1 cellular context compared by ENCODE assay signal in the genomic region with DNA sequence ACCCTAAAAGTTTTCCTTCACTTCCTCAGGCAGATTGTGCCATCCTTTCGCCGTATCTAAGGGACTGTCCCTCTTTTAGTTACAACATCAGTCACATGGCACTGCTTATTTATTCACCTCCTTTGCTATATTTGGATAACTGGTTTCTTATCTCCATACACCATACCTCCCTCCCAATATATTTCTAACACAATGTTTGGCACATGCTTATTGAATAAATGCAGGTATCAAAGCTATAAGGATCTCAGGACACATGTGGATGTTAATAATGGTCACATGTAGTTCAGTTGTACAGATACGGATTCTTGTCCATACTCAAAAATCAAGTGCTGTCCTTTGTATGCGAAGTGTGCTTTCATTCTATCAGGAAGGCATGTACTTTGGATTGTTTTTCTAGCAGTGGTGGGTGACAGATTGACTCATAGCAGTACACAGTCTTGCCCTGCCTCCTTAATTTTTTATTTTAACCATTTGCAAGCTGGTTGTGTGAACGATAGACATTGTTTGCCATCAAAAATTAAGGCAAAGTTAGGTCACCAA.
TF ChIP-seq lines count a peak whose summit lies in the region.

No MANE protein-coding gene starts in this region.

TF ChIP-seq in HepG2, 621 proteins besides CTCF, POLR2A, EP300 and RAD21 (continued from another document and continues in another):
- TF ChIP-seq, protein P1, sequence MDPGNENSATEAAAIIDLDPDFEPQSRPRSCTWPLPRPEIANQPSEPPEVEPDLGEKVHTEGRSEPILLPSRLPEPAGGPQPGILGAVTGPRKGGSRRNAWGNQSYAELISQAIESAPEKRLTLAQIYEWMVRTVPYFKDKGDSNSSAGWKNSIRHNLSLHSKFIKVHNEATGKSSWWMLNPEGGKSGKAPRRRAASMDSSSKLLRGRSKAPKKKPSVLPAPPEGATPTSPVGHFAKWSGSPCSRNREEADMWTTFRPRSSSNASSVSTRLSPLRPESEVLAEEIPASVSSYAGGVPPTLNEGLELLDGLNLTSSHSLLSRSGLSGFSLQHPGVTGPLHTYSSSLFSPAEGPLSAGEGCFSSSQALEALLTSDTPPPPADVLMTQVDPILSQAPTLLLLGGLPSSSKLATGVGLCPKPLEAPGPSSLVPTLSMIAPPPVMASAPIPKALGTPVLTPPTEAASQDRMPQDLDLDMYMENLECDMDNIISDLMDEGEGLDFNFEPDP (CRISPR knock-in tag; conservative IDR thresholded peaks at IDR 0.05), result no peak
- TF ChIP-seq SRF (IDR thresholded peaks at IDR 0.05; ENCODE audit: low read depth, low read length), result peak; percentile 86
- TF ChIP-seq CEBPG (CRISPR knock-in tag; IDR thresholded peaks at IDR 0.05), result peak; percentile 69
- no peak; the same call in 1 of the 2 replicates for TF ChIP-seq MTF2 (CRISPR knock-in tag; IDR thresholded peaks at IDR 0.05; ENCODE audit: borderline replicate concordance)
- peak; percentile 66 for TF ChIP-seq DMAP1 (CRISPR knock-in tag; IDR thresholded peaks at IDR 0.05)
- no peak for TF ChIP-seq ZNF530 (CRISPR knock-in tag; IDR thresholded peaks at IDR 0.05; ENCODE audit: low read depth)
- TF ChIP-seq PHF5A (CRISPR knock-in tag; IDR thresholded peaks at IDR 0.05; ENCODE audit: low read depth, unreplicated experiment), result peak; percentile 51
- no peak for TF ChIP-seq FOXP1 (IDR thresholded peaks at IDR 0.05)
- TF ChIP-seq FOXP1 (CRISPR knock-in tag; IDR thresholded peaks at IDR 0.05), result peak; percentile 75; the same call in 1 of the 2 replicates
- peak; percentile 95 for TF ChIP-seq ASH2L (IDR thresholded peaks at IDR 0.05; ENCODE audit: insufficient read length, low read depth, low read length)
- TF ChIP-seq ZNF264 (CRISPR knock-in tag; IDR thresholded peaks at IDR 0.05), result peak; percentile 56; the same call in 1 of the 2 replicates
- TF ChIP-seq ZNF3 (CRISPR knock-in tag; IDR thresholded peaks at IDR 0.05), result 0 out of 2 replicates have a peak, but pooled peaks have one; percentile 49
- TF ChIP-seq, protein P2, sequence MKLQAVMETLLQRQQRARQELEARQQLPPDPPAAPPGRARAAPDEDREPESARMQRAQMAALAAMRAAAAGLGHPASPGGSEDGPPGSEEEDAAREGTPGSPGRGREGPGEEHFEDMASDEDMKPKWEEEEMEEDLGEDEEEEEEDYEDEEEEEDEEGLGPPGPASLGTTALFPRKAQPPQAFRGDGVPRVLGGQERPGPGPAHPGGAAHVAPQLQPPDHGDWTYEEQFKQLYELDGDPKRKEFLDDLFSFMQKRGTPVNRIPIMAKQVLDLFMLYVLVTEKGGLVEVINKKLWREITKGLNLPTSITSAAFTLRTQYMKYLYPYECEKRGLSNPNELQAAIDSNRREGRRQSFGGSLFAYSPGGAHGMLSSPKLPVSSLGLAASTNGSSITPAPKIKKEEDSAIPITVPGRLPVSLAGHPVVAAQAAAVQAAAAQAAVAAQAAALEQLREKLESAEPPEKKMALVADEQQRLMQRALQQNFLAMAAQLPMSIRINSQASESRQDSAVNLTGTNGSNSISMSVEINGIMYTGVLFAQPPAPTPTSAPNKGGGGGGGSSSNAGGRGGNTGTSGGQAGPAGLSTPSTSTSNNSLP (IDR thresholded peaks at IDR 0.05; ENCODE audit: low read depth, low read length), result peak; percentile 80
- peak; percentile 65 for TF ChIP-seq FOXA3 (CRISPR knock-in tag; IDR thresholded peaks at IDR 0.05)
- 0 out of 2 replicates have a peak, but pooled peaks have one; percentile 34 for TF ChIP-seq ERF (CRISPR knock-in tag; IDR thresholded peaks at IDR 0.05)
- no peak for TF ChIP-seq KLF15 (CRISPR knock-in tag; IDR thresholded peaks at IDR 0.05; ENCODE audit: borderline replicate concordance)
- TF ChIP-seq RXRB (CRISPR knock-in tag; IDR thresholded peaks at IDR 0.05; ENCODE audit: borderline replicate concordance), result peak; percentile 47; the same call in 1 of the 2 replicates
- peak; percentile 83 for TF ChIP-seq HNF4A (CRISPR knock-in tag; IDR thresholded peaks at IDR 0.05)
- TF ChIP-seq KAT8 (CRISPR knock-in tag; IDR thresholded peaks at IDR 0.05), result 0 out of 2 replicates have a peak, but pooled peaks have one; percentile 43
- TF ChIP-seq, protein P3, sequence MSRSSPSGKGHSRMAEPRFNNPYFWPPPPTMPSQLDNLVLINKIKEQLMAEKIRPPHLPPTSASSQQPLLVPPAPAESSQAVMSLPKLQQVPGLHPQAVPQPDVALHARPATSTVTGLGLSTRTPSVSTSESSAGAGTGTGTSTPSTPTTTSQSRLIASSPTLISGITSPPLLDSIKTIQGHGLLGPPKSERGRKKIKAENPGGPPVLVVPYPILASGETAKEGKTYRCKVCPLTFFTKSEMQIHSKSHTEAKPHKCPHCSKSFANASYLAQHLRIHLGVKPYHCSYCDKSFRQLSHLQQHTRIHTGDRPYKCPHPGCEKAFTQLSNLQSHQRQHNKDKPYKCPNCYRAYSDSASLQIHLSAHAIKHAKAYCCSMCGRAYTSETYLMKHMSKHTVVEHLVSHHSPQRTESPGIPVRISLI (CRISPR knock-in tag; IDR thresholded peaks at IDR 0.05; ENCODE audit: borderline replicate concordance), result peak; percentile 51; the same call in 1 of the 2 replicates
- TF ChIP-seq KDM5A (IDR thresholded peaks at IDR 0.05; ENCODE audit: borderline replicate concordance, low read length), result peak; percentile 44; the same call in 1 of the 2 replicates
- TF ChIP-seq, protein P4, sequence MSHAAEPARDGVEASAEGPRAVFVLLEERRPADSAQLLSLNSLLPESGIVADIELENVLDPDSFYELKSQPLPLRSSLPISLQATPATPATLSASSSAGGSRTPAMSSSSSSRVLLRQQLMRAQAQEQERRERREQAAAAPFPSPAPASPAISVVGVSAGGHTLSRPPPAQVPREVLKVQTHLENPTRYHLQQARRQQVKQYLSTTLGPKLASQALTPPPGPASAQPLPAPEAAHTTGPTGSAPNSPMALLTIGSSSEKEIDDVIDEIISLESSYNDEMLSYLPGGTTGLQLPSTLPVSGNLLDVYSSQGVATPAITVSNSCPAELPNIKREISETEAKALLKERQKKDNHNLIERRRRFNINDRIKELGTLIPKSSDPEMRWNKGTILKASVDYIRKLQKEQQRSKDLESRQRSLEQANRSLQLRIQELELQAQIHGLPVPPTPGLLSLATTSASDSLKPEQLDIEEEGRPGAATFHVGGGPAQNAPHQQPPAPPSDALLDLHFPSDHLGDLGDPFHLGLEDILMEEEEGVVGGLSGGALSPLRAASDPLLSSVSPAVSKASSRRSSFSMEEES (CRISPR knock-in tag; IDR thresholded peaks at IDR 0.05), result peak; percentile 96
- TF ChIP-seq, protein P5, sequence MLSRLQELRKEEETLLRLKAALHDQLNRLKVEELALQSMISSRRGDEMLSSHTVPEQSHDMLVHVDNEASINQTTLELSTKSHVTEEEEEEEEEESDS (CRISPR knock-in tag; IDR thresholded peaks at IDR 0.05; ENCODE audit: borderline replicate concordance), result no peak
- 0 out of 2 replicates have a peak, but pooled peaks have one; percentile 20 for TF ChIP-seq SP140L (CRISPR knock-in tag; IDR thresholded peaks at IDR 0.05; ENCODE audit: borderline replicate concordance)
- TF ChIP-seq, protein P6, sequence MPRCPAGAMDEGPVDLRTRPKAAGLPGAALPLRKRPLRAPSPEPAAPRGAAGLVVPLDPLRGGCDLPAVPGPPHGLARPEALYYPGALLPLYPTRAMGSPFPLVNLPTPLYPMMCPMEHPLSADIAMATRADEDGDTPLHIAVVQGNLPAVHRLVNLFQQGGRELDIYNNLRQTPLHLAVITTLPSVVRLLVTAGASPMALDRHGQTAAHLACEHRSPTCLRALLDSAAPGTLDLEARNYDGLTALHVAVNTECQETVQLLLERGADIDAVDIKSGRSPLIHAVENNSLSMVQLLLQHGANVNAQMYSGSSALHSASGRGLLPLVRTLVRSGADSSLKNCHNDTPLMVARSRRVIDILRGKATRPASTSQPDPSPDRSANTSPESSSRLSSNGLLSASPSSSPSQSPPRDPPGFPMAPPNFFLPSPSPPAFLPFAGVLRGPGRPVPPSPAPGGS (CRISPR knock-in tag; IDR thresholded peaks at IDR 0.05), result peak; percentile 88
- no peak for TF ChIP-seq REXO4 (CRISPR knock-in tag; IDR thresholded peaks at IDR 0.05; ENCODE audit: borderline replicate concordance)
- no peak for TF ChIP-seq ZNF605 (CRISPR knock-in tag; IDR thresholded peaks at IDR 0.05)
- TF ChIP-seq HNRNPL (IDR thresholded peaks at IDR 0.05; ENCODE audit: low read depth, low read length), result no peak
- no peak for TF ChIP-seq IKZF1 (IDR thresholded peaks at IDR 0.05)
- TF ChIP-seq, protein P7, sequence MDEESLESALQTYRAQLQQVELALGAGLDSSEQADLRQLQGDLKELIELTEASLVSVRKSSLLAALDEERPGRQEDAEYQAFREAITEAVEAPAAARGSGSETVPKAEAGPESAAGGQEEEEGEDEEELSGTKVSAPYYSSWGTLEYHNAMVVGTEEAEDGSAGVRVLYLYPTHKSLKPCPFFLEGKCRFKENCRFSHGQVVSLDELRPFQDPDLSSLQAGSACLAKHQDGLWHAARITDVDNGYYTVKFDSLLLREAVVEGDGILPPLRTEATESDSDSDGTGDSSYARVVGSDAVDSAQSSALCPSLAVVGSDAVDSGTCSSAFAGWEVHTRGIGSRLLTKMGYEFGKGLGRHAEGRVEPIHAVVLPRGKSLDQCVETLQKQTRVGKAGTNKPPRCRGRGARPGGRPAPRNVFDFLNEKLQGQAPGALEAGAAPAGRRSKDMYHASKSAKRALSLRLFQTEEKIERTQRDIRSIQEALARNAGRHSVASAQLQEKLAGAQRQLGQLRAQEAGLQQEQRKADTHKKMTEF (CRISPR knock-in tag; IDR thresholded peaks at IDR 0.05), result peak; percentile 50
- peak; percentile 20; the same call in 1 of the 2 replicates for TF ChIP-seq YEATS2 (CRISPR knock-in tag; IDR thresholded peaks at IDR 0.05; ENCODE audit: borderline replicate concordance)
- peak; percentile 90 for TF ChIP-seq MEF2D (CRISPR knock-in tag; IDR thresholded peaks at IDR 0.05)
- TF ChIP-seq ZNF749 (CRISPR knock-in tag; IDR thresholded peaks at IDR 0.05; ENCODE audit: borderline replicate concordance), result no peak; the same call in 1 of the 2 replicates
- TF ChIP-seq NR2F2 (IDR thresholded peaks at IDR 0.05; ENCODE audit: borderline replicate concordance, low read depth), result no peak; the same call in 1 of the 2 replicates
- no peak for TF ChIP-seq HNF4G (IDR thresholded peaks at IDR 0.05; ENCODE audit: borderline replicate concordance, low read depth, low read length)
- TF ChIP-seq HNF4G (CRISPR knock-in tag; IDR thresholded peaks at IDR 0.05; ENCODE audit: borderline replicate concordance, low read depth), result peak; percentile 80; the same call in 1 of the 2 replicates
- TF ChIP-seq, protein P8, sequence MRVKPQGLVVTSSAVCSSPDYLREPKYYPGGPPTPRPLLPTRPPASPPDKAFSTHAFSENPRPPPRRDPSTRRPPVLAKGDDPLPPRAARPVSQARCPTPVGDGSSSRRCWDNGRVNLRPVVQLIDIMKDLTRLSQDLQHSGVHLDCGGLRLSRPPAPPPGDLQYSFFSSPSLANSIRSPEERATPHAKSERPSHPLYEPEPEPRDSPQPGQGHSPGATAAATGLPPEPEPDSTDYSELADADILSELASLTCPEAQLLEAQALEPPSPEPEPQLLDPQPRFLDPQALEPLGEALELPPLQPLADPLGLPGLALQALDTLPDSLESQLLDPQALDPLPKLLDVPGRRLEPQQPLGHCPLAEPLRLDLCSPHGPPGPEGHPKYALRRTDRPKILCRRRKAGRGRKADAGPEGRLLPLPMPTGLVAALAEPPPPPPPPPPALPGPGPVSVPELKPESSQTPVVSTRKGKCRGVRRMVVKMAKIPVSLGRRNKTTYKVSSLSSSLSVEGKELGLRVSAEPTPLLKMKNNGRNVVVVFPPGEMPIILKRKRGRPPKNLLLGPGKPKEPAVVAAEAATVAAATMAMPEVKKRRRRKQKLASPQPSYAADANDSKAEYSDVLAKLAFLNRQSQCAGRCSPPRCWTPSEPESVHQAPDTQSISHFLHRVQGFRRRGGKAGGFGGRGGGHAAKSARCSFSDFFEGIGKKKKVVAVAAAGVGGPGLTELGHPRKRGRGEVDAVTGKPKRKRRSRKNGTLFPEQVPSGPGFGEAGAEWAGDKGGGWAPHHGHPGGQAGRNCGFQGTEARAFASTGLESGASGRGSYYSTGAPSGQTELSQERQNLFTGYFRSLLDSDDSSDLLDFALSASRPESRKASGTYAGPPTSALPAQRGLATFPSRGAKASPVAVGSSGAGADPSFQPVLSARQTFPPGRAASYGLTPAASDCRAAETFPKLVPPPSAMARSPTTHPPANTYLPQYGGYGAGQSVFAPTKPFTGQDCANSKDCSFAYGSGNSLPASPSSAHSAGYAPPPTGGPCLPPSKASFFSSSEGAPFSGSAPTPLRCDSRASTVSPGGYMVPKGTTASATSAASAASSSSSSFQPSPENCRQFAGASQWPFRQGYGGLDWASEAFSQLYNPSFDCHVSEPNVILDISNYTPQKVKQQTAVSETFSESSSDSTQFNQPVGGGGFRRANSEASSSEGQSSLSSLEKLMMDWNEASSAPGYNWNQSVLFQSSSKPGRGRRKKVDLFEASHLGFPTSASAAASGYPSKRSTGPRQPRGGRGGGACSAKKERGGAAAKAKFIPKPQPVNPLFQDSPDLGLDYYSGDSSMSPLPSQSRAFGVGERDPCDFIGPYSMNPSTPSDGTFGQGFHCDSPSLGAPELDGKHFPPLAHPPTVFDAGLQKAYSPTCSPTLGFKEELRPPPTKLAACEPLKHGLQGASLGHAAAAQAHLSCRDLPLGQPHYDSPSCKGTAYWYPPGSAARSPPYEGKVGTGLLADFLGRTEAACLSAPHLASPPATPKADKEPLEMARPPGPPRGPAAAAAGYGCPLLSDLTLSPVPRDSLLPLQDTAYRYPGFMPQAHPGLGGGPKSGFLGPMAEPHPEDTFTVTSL (CRISPR knock-in tag; IDR thresholded peaks at IDR 0.05; ENCODE audit: borderline replicate concordance), result peak; percentile 84; the same call in 1 of the 2 replicates
- TF ChIP-seq PITX1 (CRISPR knock-in tag; IDR thresholded peaks at IDR 0.05), result peak; percentile 30; the same call in 1 of the 2 replicates
- TF ChIP-seq ELF1 (CRISPR knock-in tag; IDR thresholded peaks at IDR 0.05), result peak; percentile 30; the same call in 1 of the 2 replicates
- TF ChIP-seq GABPA (IDR thresholded peaks at IDR 0.05; ENCODE audit: low read depth, low read length), result no peak
- 0 out of 2 replicates have a peak, but pooled peaks have one; percentile 17 for TF ChIP-seq GABPA (CRISPR knock-in tag; IDR thresholded peaks at IDR 0.05; ENCODE audit: low read depth)
- TF ChIP-seq ZNF225 (CRISPR knock-in tag; IDR thresholded peaks at IDR 0.05), result no peak
- TF ChIP-seq, protein P9, sequence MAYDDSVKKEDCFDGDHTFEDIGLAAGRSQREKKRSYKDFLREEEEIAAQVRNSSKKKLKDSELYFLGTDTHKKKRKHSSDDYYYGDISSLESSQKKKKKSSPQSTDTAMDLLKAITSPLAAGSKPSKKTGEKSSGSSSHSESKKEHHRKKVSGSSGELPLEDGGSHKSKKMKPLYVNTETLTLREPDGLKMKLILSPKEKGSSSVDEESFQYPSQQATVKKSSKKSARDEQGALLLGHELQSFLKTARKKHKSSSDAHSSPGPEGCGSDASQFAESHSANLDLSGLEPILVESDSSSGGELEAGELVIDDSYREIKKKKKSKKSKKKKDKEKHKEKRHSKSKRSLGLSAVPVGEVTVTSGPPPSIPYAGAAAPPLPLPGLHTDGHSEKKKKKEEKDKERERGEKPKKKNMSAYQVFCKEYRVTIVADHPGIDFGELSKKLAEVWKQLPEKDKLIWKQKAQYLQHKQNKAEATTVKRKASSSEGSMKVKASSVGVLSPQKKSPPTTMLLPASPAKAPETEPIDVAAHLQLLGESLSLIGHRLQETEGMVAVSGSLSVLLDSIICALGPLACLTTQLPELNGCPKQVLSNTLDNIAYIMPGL (CRISPR knock-in tag; IDR thresholded peaks at IDR 0.05; ENCODE audit: borderline replicate concordance in 1 of 2, low read depth in 1 of 2), result peak in 1 of 2 experiments; percentile 22; a peak in 1 of 4 replicates
